In the genomic region with DNA sequence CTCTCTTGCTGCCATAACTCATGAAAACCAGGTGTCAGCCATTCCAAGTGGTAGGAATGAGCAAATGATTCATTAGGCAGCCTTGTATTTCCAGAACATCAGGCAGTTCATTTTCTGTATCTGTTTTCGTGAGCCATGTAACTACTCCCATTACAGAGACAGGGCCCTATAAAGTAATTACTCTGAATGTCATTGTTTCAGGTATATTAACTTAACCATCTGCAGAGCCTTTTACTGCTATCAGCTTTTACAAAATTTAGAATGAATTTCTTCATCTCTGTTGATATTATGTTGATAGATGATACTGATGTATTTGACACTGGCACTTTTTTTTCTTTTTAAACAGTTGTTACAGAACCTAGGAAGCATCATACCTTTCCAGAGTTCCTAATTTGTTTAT, we compare ENCODE assay signal across 13 cellular contexts.
"Had no signal": no experiment of that assay in that cellular context is flagged by ENCODE, and none has a peak within 500 bp of the region (broad histone marks: within the 10 kb centered on the region; RNA-seq: fewer than 3 reads in every experiment).

No MANE protein-coding gene starts in this region.

- H3K27ac Mint-ChIP-seq: activated CD4-positive, alpha-beta memory T cell treated with anti-CD3 and anti-CD28 coated beads, Interleukin-2, amount 10 ng/mL, durations not matched to agents 7 days and 5 days; activated T-cell treated with anti-CD3 and anti-CD28 coated beads, Interleukin-2, amount 50 U/mL, for 72 hours had no signal

- DNase-seq: activated CD4-positive, alpha-beta memory T cell treated with anti-CD3 and anti-CD28 coated beads, Interleukin-2, amount 10 ng/mL, durations not matched to agents 7 days and 5 days; activated CD4-positive, alpha-beta T cell treated with anti-CD3 and anti-CD28 coated beads for 4 hours; activated CD8-positive, alpha-beta memory T cell treated with anti-CD3 and anti-CD28 coated beads, Interleukin-2, amount 50 U/mL, for 4 hours; activated T-cell treated with anti-CD3 and anti-CD28 coated beads, Interleukin-2, amount 50 U/mL, for 72 hours; erythroblast; mammary epithelial cell; natural killer cell; nucleus accumbens; posterior cingulate gyrus; retina; stimulated activated CD4-positive, alpha-beta T cell treated with anti-CD3 and anti-CD28 coated beads, Interleukin-12 subunit alpha, Interleukin-12 subunit beta, amount 100 ng/mL, for 4 hours; substantia nigra had no signal

- H3K9me3 Mint-ChIP-seq: activated CD4-positive, alpha-beta memory T cell treated with anti-CD3 and anti-CD28 coated beads, Interleukin-2, amount 10 ng/mL, durations not matched to agents 7 days and 5 days; natural killer cell; stimulated activated effector memory CD8-positive, alpha-beta T cell treated with anti-CD3 and anti-CD28 coated beads, Interleukin-12 subunit alpha, Interleukin-12 subunit beta, amount 100 ng/mL, for 72 hours had no signal

- ATAC-seq: activated T-cell treated with anti-CD3 and anti-CD28 coated beads, Interleukin-2, amount 50 U/mL, for 72 hours; natural killer cell; stimulated activated effector memory CD8-positive, alpha-beta T cell treated with anti-CD3 and anti-CD28 coated beads, Interleukin-12 subunit alpha, Interleukin-12 subunit beta, amount 100 ng/mL, for 72 hours had no signal

- H3K27me3 Mint-ChIP-seq: activated CD4-positive, alpha-beta memory T cell treated with anti-CD3 and anti-CD28 coated beads, Interleukin-2, amount 10 ng/mL, durations not matched to agents 7 days and 5 days had no signal

- H3K4me3 Mint-ChIP-seq: activated CD4-positive, alpha-beta memory T cell treated with anti-CD3 and anti-CD28 coated beads, Interleukin-2, amount 10 ng/mL, durations not matched to agents 7 days and 5 days; activated T-cell treated with anti-CD3 and anti-CD28 coated beads, Interleukin-2, amount 50 U/mL, for 72 hours; natural killer cell; stimulated activated effector memory CD8-positive, alpha-beta T cell treated with anti-CD3 and anti-CD28 coated beads, Interleukin-12 subunit alpha, Interleukin-12 subunit beta, amount 100 ng/mL, for 72 hours had no signal

- H3K36me3 Mint-ChIP-seq: stimulated activated effector memory CD8-positive, alpha-beta T cell treated with anti-CD3 and anti-CD28 coated beads, Interleukin-12 subunit alpha, Interleukin-12 subunit beta, amount 100 ng/mL, for 72 hours had no signal
